Comparison of ENCODE assay signal across 8 cellular contexts in the genomic region with DNA sequence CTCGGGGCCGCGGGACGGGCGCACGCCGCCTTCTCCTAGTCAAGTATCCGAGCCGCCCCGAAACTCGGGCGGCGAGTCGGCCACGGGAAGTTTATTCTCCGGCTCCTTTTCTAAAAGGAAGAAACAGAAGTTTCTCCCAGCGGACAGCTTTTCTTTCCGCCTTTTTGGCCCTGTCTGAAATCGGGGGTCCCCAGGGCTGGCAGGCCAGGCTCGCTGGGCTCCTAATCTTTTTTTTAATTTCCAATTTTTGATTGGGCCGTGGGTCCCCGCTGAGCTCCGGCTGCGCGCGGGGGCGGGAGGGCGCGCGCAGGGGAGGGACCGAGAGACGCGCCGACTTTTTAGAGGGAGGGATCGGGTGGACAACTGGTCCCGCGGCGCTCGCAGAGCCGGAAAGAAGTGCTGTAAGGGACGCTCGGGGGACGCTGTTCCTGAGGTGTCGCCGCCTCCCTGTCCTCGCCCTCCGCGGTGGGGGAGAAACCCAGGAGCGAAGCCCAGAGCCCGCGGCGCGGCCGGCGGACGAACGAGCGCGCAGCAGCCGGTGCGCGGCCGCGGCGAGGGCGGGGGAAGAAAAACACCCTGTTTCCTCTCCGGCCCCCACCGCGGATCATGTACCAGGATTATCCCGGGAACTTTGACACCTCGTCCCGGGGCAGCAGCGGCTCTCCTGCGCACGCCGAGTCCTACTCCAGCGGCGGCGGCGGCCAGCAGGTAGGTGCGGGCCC. TPM values are rescaled to one million over a fixed set of nuclear protein-coding genes. Genes with fewer than 3 reads are reported as not detected.
DNase-seq lines count a peak whose midpoint lies in the region; ATAC-seq and TF ChIP-seq lines count a peak whose summit lies in the region.

No MANE protein-coding gene starts in this region.

- POLR2A ChIA-PET in RWPE1 (lab: Yijun Ruan, JAX; ENCODE audit: low non-redundant PET) = interaction anchor here (0.6 to 1.3 kb wide), 2 partner anchors 15 to 23 kb away, joined by 4 to 8 read pairs; no protein-coding TSS in a partner anchor

- ATAC-seq in GM19468 (IDR thresholded peaks at IDR 0.05; ENCODE audit: extremely low read depth, unreplicated experiment) (peak; percentile 1), left ventricle myocardium superior (peak; percentile 27)

- peak overlapping the region; percentile 79 for H3K4me3 ChIP-seq in retinal pigment epithelial cell (ENCODE audit: low read length)

- TF ChIP-seq CTCF in RWPE1 (conservative IDR thresholded peaks at IDR 0.05; ENCODE audit: low read depth) (no peak), retinal pigment epithelial cell (conservative IDR thresholded peaks at IDR 0.05; ENCODE audit: low read depth, low read length) (no peak)

- DNase-seq in A172 (ENCODE audit: low spot score) = peak; percentile 37
- no peak for DNase-seq in RWPE1 (ENCODE audit: low spot score)
- DNase-seq in amniotic stem cell (lab: John Stamatoyannopoulos, UW) = peak; percentile 33
- peak; percentile 84 for DNase-seq in left ventricle myocardium superior
- DNase-seq in retinal pigment epithelial cell (ENCODE audit: low read depth) = no peak
- no peak for DNase-seq in MV-4-11 (lab: John Stamatoyannopoulos, UW)
- no peak for DNase-seq in NCI-H128 (lab: John Stamatoyannopoulos, UW; ENCODE audit: unreplicated experiment)

- intact Hi-C loops in left ventricle myocardium superior (cut with micrococcal nuclease) = no loop called here

- H3K27ac ChIP-seq in RWPE1 = peak overlapping the region; percentile 100

- CTCF ChIA-PET in RWPE1 (lab: Yijun Ruan, JAX) = interaction anchor here (0.6 kb wide), 1 partner anchor 640 kb away, joined by 5 read pairs; no protein-coding TSS in a partner anchor

RNA-seq across cellular contexts. Expression of gene FOSL2, which starts 0.6 kb away (rescaled TPM):
- total RNA-seq in A172 (2014; rRNA removed; shearing (Covaris generic)) = 36.1 and 39.7 TPM in 2 replicates
- total RNA-seq in left ventricle myocardium superior = 45.7 TPM

Comparison
In these comparisons a context has a peak if more than half of its experiments do, and no peak if none do; other contexts are left out.
1. DNase-seq: peak in A172 (single experiment), amniotic stem cell (single experiment) and left ventricle myocardium superior (single experiment); none in RWPE1 (single experiment), retinal pigment epithelial cell (single experiment), MV-4-11 (single experiment) and NCI-H128 (single experiment).